In the genomic region with DNA sequence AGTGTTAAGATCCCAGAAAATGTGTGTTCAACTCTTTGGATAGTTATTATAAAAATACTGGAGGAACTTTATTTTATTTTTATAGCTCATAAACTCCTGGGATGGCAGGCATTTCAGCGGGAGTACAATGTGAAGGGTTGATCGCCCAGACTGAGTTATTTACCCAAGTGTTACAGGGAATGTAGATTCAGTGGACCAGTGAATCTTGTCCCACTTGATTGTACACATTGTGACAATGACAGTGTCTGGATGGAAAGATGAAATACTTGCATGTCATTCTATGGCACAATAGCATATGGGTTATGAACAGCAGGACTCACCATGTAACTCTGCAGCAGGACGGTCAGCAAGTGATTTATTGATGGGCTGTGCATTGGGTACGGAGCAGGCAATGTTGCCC, we compare ENCODE assay signal across 7 cellular contexts. TPM values are rescaled to one million over a fixed set of nuclear protein-coding genes. Genes with fewer than 3 reads are reported as not detected.
"Had no signal": no experiment of that assay in that cellular context is flagged by ENCODE, and none has a peak within 500 bp of the region (broad histone marks: within the 10 kb centered on the region; RNA-seq: fewer than 3 reads in every experiment).

No MANE protein-coding gene starts in this region.

- H3K4me3 Mint-ChIP-seq: H9, IgD-negative memory B cell had no signal

- H3K9me3 Mint-ChIP-seq: H9 had no signal

- H3K27ac ChIP-seq: HL-60 had no signal

- ATAC-seq: HepG2 had no signal

- H3K27ac Mint-ChIP-seq: H9, IgD-negative memory B cell had no signal

- DNase-seq: H9, HCEC 1CT had no signal

- H3K36me3 Mint-ChIP-seq: IgD-negative memory B cell had no signal

RNA-seq across cellular contexts. Expression of a gene that starts 20.3 kb away (rescaled TPM):
- total RNA-seq: H1, H9, HepG2, HT1080 had no signal
- polyA plus RNA-seq: H1, HepG2, IgD-negative memory B cell had no signal
